ENCODE assay signal across 13 cellular contexts in genomic region chr5:92559331-92559730, GRCh38.
"Had no signal": no experiment of that assay in that cellular context is flagged by ENCODE, and none has a peak within 500 bp of the region (broad histone marks: within the 10 kb centered on the region; RNA-seq: fewer than 3 reads in every experiment).

No MANE protein-coding gene starts in this region.

- H3K27me3 ChIP-seq: body of pancreas, foreskin keratinocyte, tibial artery, uterus had no signal

- DNase-seq: activated CD4-positive, alpha-beta memory T cell treated with anti-CD3 and anti-CD28 coated beads, Interleukin-2, amount 10 ng/mL, durations not matched to agents 7 days and 5 days; activated CD4-positive, alpha-beta T cell treated with anti-CD3 and anti-CD28 coated beads for 4 hours; activated effector memory CD4-positive, alpha-beta T cell treated with Interleukin-2 at 50 U/mL for 16 hours; activated T-cell treated with anti-CD3 and anti-CD28 coated beads, Interleukin-2, amount 50 U/mL, for 24 hours; body of pancreas; effector memory CD8-positive, alpha-beta T cell; glutamatergic neuron; stimulated activated CD4-positive, alpha-beta T cell treated with anti-CD3 and anti-CD28 coated beads, Interleukin-15, amount 100 ng/mL, for 24 hours; stimulated activated CD4-positive, alpha-beta T cell treated with anti-CD3 and anti-CD28 coated beads, Interleukin-4, amount 100 ng/mL, for 1 hour; stimulated activated naive B cell treated with anti-CD40 and anti-IgM and Interleukin-4, amounts not matched to agents 10 μg/mL and 1 μg/mL and 100 μg/mL, for 72 hours; tibial artery; uterus had no signal

- H3K4me3 ChIP-seq: body of pancreas, tibial artery, uterus had no signal

- H3K27ac ChIP-seq: body of pancreas, foreskin keratinocyte, tibial artery, uterus had no signal

- ATAC-seq: body of pancreas; effector memory CD8-positive, alpha-beta T cell; foreskin keratinocyte; stimulated activated naive B cell treated with anti-CD40 and anti-IgM and Interleukin-4, amounts not matched to agents 10 μg/mL and 1 μg/mL and 100 μg/mL, for 72 hours had no signal

- H3K36me3 ChIP-seq: tibial artery, uterus had no signal

- H3K9me3 ChIP-seq: body of pancreas, tibial artery, uterus had no signal

- H3K4me1 ChIP-seq: body of pancreas, foreskin keratinocyte, tibial artery, uterus had no signal
